20 cellular contexts compared by ENCODE assay signal in genomic region chr10:24661374-24661773, GRCh38.
"Had no signal": no experiment of that assay in that cellular context is flagged by ENCODE, and none has a peak within 500 bp of the region (broad histone marks: within the 10 kb centered on the region; RNA-seq: fewer than 3 reads in every experiment).

No MANE protein-coding gene starts in this region.

- H3K4me1 ChIP-seq: SJSA1 had no signal

- H3K4me3 ChIP-seq: SJSA1, SK-N-MC had no signal

- H3K27ac ChIP-seq: SJSA1, SK-N-MC had no signal

- H3K9me3 ChIP-seq: SJSA1 had no signal

- H3K27me3 ChIP-seq: SJSA1 had no signal

- DNase-seq: KBM-7, MV-4-11, NCI-H1048, NCI-H1105, NCI-H1417, NCI-H1436 treated with DMSO at 0.1 percent for 48 hours, NCI-H1694, NCI-H187 treated with DMSO at 0.1 percent for 48 hours, NCI-H2029 treated with DMSO at 0.1 percent for 48 hours, NCI-H2171 treated with DMSO at 0.1 percent for 48 hours, NCI-H345, NCI-H510A, NCI-H524 treated with DMSO at 0.1 percent for 48 hours, NCI-H69, NCI-H774, Right ventricle myocardium superior, RPMI8226, SIG-M5 had no signal
